Comparison of ENCODE assay signal across 1 cellular context in genomic region chr2:188382107-188382506, GRCh38.
TF ChIP-seq lines count a peak whose summit lies in the region.

No MANE protein-coding gene starts in this region.

TF ChIP-seq in A549, 52 proteins besides CTCF, POLR2A, EP300 and RAD21 (continued from another document):
- no peak for TF ChIP-seq BHLHE40 (IDR thresholded peaks at IDR 0.05; ENCODE audit: low read depth, low read length)
- no peak for TF ChIP-seq TP53 (CRISPR knock-in tag; IDR thresholded peaks at IDR 0.05)
- no peak for TF ChIP-seq ELK1 (IDR thresholded peaks at IDR 0.05; ENCODE audit: low read depth, low read length)
- no peak for TF ChIP-seq EHF (CRISPR knock-in tag; IDR thresholded peaks at IDR 0.05)
- TF ChIP-seq HOXA7 (CRISPR knock-in tag; IDR thresholded peaks at IDR 0.05) = no peak
- TF ChIP-seq MAX (IDR thresholded peaks at IDR 0.05) = no peak
- no peak for TF ChIP-seq HOXB13 (CRISPR knock-in tag; IDR thresholded peaks at IDR 0.05; ENCODE audit: low read depth)
- no peak for TF ChIP-seq JUNB (IDR thresholded peaks at IDR 0.05)
- TF ChIP-seq PHF8 (IDR thresholded peaks at IDR 0.05; ENCODE audit: borderline replicate concordance, low read depth) = no peak
- no peak for TF ChIP-seq USF2 (IDR thresholded peaks at IDR 0.05)
- no peak for TF ChIP-seq NR3C1 (IDR thresholded peaks at IDR 0.05)
